In genomic region chr5:124456244-124456643, GRCh38 we compare ENCODE assay signal across 26 cellular contexts.
"Had no signal": no experiment of that assay in that cellular context is flagged by ENCODE, and none has a peak within 500 bp of the region (broad histone marks: within the 10 kb centered on the region; RNA-seq: fewer than 3 reads in every experiment).

No MANE protein-coding gene starts in this region.

- DNase-seq: activated CD4-positive, alpha-beta T cell treated with anti-CD3 and anti-CD28 coated beads, Interleukin-2, amount 10 ng/mL, durations not matched to agents 24 days and 14 days; activated CD8-positive, alpha-beta memory T cell treated with anti-CD3 and anti-CD28 coated beads, Interleukin-2, amount 10 ng/mL, durations not matched to agents 7 days and 5 days; activated CD8-positive, alpha-beta T cell treated with anti-CD3 and anti-CD28 coated beads for 36 hours; activated effector memory CD4-positive, alpha-beta T cell treated with anti-CD3 and anti-CD28 coated beads, Interleukin-2, amount 50 U/mL, for 16 hours; activated naive CD4-positive, alpha-beta T cell treated with anti-CD3 and anti-CD28 coated beads, Interleukin-2, amount 50 U/mL, for 16 hours; activated naive CD8-positive, alpha-beta T cell treated with anti-CD3 and anti-CD28 coated beads, Interleukin-2, amount 50 U/mL, for 24 hours; activated T-cell treated with anti-CD3 and anti-CD28 coated beads for 4 hours; anterior cingulate cortex; caudate nucleus; dorsolateral prefrontal cortex; effector memory CD8-positive, alpha-beta T cell; foreskin keratinocyte; kidney glomerular epithelial cell; left lung; naive thymus-derived CD8-positive, alpha-beta T cell; posterior cingulate gyrus; stimulated activated CD4-positive, alpha-beta T cell treated with anti-CD3 and anti-CD28 coated beads, Interleukin-4, amount 100 ng/mL, for 1 hour; stimulated activated naive CD8-positive, alpha-beta T cell treated with anti-CD3 and anti-CD28 coated beads, Interleukin-15, Interleukin-2, amounts not matched to agents 100 U/mL and 50 U/mL, for 24 hours; T-cell; upper lobe of right lung had no signal

- H3K9ac ChIP-seq: neural progenitor cell had no signal

- ATAC-seq: activated CD4-positive, CD25-positive, alpha-beta regulatory T cell treated with anti-CD3 and anti-CD28 coated beads, Interleukin-2, amount 50 U/mL, for 24 hours; activated CD8-positive, alpha-beta memory T cell treated with anti-CD3 and anti-CD28 coated beads, Interleukin-2, amount 10 ng/mL, durations not matched to agents 7 days and 5 days; activated CD8-positive, alpha-beta T cell treated with anti-CD3 and anti-CD28 coated beads for 36 hours; activated naive CD8-positive, alpha-beta T cell treated with anti-CD3 and anti-CD28 coated beads, Interleukin-2, amount 50 U/mL, for 24 hours; effector memory CD8-positive, alpha-beta T cell; foreskin keratinocyte; left lung; naive thymus-derived CD8-positive, alpha-beta T cell; sciatic nerve; stimulated activated naive CD8-positive, alpha-beta T cell treated with anti-CD3 and anti-CD28 coated beads, Interleukin-15, Interleukin-2, amounts not matched to agents 100 U/mL and 50 U/mL, for 24 hours; T-cell; upper lobe of right lung had no signal

- H3K9me3 ChIP-seq: esophagus muscularis mucosa, upper lobe of right lung had no signal

- H3K4me1 ChIP-seq: foreskin keratinocyte, upper lobe of right lung had no signal

- H3K27ac ChIP-seq: esophagus muscularis mucosa, foreskin keratinocyte, left lung, neural progenitor cell, upper lobe of right lung, VCaP had no signal

- H3K4me3 ChIP-seq: dorsolateral prefrontal cortex, esophagus muscularis mucosa, left lung, lung, neural progenitor cell, upper lobe of right lung had no signal

- H2AFZ ChIP-seq: neural progenitor cell had no signal

- H3K27me3 ChIP-seq: dorsolateral prefrontal cortex, esophagus muscularis mucosa, foreskin keratinocyte, left lung, neural progenitor cell, upper lobe of right lung had no signal

- H3K36me3 ChIP-seq: esophagus muscularis mucosa, left lung, neural progenitor cell, upper lobe of right lung had no signal
